Comparison of ENCODE assay signal across 30 cellular contexts in genomic region chr18:10244341-10244740, GRCh38.
"Had no signal": no experiment of that assay in that cellular context is flagged by ENCODE, and none has a peak within 500 bp of the region (broad histone marks: within the 10 kb centered on the region; RNA-seq: fewer than 3 reads in every experiment).

No MANE protein-coding gene starts in this region.

- ATAC-seq: activated CD8-positive, alpha-beta memory T cell treated with anti-CD3 and anti-CD28 coated beads, Interleukin-2, amount 10 ng/mL, durations not matched to agents 7 days and 5 days; activated naive CD4-positive, alpha-beta T cell treated with anti-CD3 and anti-CD28 coated beads, Interleukin-2, amount 50 U/mL, for 72 hours; activated naive CD8-positive, alpha-beta T cell treated with anti-CD3 and anti-CD28 coated beads, Interleukin-2, amount 50 U/mL, for 24 hours; body of pancreas; Panc1 had no signal

- H3K9me3 ChIP-seq: ascending aorta, body of pancreas, SJCRH30, SK-N-SH had no signal

- H3K36me3 ChIP-seq: ascending aorta, SJCRH30 had no signal

- H3K27me3 ChIP-seq: ascending aorta, body of pancreas, SJCRH30 had no signal

- H3K27ac ChIP-seq: ascending aorta, body of pancreas, SJCRH30 had no signal

- H3K4me1 ChIP-seq: SJCRH30 had no signal

- H3K4me3 ChIP-seq: ascending aorta, body of pancreas, SJCRH30 had no signal

- DNase-seq: activated B cell treated with CpG ODN at 0.5 μM for 24 hours; activated CD4-positive, alpha-beta T cell treated with anti-CD3 and anti-CD28 coated beads for 1 hour; activated CD4-positive, alpha-beta T cell treated with anti-CD3 and anti-CD28 coated beads, Interleukin-2, amount 10 ng/mL, durations not matched to agents 24 days and 14 days; activated CD4-positive, alpha-beta T cell treated with anti-CD3 and anti-CD28 coated beads, Interleukin-2, amount 50 U/mL, for 48 hours; activated CD8-positive, alpha-beta memory T cell treated with anti-CD3 and anti-CD28 coated beads, Interleukin-2, amount 10 ng/mL, durations not matched to agents 7 days and 5 days; activated effector memory CD4-positive, alpha-beta T cell treated with anti-CD3 and anti-CD28 coated beads, Interleukin-2, amount 50 U/mL, for 16 hours; activated naive CD4-positive, alpha-beta T cell treated with Interleukin-2 at 50 U/mL for 16 hours; activated naive CD8-positive, alpha-beta T cell treated with anti-CD3 and anti-CD28 coated beads, Interleukin-2, amount 50 U/mL, for 24 hours; activated T-cell treated with anti-CD3 and anti-CD28 coated beads, Interleukin-2, amount 50 U/mL, for 24 hours; amniotic stem cell; body of pancreas; KG1; NCI-H1105; NCI-H1436; NCI-H1694 treated with DMSO at 0.1 percent for 48 hours; NCI-H2029 treated with DMSO at 0.1 percent for 48 hours; NCI-H2227 treated with DMSO at 0.1 percent for 48 hours; NCI-H446 treated with DMSO at 0.1 percent for 48 hours; NCI-H524 treated with DMSO at 0.1 percent for 48 hours; NCI-H748 treated with DMSO at 0.1 percent for 48 hours; NK-92 treated with Interleukin-12 subunit alpha and Interleukin-12 subunit beta, amount 100 ng/mL, for 24 hours; OCI-M1; Right ventricle myocardium superior; RPMI8226; SJCRH30; SK-N-SH; T-helper 1 cell had no signal
